10 cellular contexts compared by ENCODE assay signal in the genomic region with DNA sequence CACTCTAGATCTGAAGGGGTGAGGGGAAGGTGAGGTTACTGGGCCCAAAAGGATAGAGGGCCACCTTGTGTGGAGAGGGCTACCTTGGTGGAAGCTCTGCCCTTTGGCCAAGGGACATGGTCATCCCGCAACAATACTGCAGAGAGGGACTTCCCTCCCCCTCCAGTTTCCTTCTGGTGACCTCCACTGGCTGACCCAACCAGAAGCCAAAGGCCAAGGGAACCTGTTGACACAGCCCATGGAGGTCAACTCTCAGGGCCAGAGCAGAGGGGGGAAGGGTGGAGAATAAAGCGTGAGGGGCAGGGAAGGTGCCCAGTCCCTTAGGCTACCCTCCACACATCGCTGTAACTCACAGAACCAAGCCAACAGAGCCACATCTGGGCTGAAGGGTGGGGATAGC. TPM values are rescaled to one million over a fixed set of nuclear protein-coding genes. Genes with fewer than 3 reads are reported as not detected.
"Had no signal": no experiment of that assay in that cellular context is flagged by ENCODE, and none has a peak within 500 bp of the region (broad histone marks: within the 10 kb centered on the region; RNA-seq: fewer than 3 reads in every experiment).

No MANE protein-coding gene starts in this region.

- H3K27ac ChIP-seq: GM23248, HL-60 had no signal

- H2AFZ ChIP-seq: GM23248 had no signal

- H3K9me3 Mint-ChIP-seq: HFFc6, IgD-negative memory B cell had no signal

- H3K4me1 ChIP-seq: HAP-1 had no signal

- H3K9ac ChIP-seq: GM23248 had no signal

- ATAC-seq: HCT116 had no signal

- H3K4me3 Mint-ChIP-seq: HFFc6 had no signal

- H3K36me3 Mint-ChIP-seq: IgD-negative memory B cell had no signal

- H3K9me3 ChIP-seq: HAP-1 had no signal

- H3K4me3 ChIP-seq: GM23248, HAP-1 had no signal

- H3K36me3 ChIP-seq: HAP-1 had no signal

- DNase-seq: GM23248, GOT3, H7, HFFc6 had no signal

- H3K27ac Mint-ChIP-seq: HFFc6, IgD-negative memory B cell had no signal

RNA-seq across cellular contexts. Expression of gene RHOD, which starts 15.0 kb away (rescaled TPM):
- total RNA-seq: H4, HT1080 had no signal

RNA-seq across cellular contexts. Expression of gene SYT12, which starts 18.7 kb away (rescaled TPM):
- total RNA-seq: H4, HFFc6 had no signal
- polyA plus RNA-seq: IgD-negative memory B cell had no signal
